In the genomic region with DNA sequence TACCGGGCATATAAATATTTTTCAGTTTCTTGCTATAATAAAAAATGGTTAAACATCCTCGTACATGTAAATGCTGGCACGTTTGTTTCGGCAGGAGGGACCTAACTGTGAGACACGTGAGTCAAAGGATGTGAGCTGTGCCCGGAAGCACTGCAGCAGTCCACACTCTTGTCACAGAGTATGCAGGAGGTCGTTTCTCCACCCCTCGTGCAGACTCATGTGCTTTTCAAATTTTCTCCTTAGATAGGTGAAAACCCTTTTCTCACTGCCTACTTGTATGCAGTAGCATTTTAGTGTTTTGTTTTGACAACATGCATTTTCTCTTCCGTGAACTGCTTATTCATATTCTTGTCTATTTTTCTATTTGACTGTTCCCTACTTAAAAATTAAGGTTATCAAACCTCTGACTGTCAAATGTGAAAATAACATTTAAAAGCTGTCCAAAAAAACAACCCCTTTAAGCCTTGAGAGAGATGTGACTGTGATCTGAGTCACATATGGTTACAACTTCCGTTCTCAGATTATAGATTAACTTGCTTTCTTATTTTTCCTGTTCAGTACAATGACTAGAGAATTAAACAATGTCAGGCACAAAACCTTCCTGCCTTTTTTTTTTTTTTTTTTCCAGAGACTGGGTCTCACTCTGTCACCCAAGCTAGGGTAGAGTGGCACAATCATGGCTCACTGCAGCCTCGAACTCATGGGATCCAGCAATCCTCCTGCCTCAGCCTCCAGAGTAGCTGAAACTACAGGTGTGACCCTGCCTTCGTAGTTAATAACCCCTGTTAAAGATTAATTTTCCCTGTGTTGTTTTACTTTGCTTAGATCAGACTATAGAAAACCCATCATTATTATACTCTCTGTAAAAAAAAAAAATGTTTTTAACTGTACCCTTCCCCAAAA, we compare ENCODE assay signal across 8 cellular contexts. TPM values are rescaled to one million over a fixed set of nuclear protein-coding genes. Genes with fewer than 3 reads are reported as not detected.
DNase-seq lines count a peak whose midpoint lies in the region; ATAC-seq and TF ChIP-seq lines count a peak whose summit lies in the region.

No MANE protein-coding gene starts in this region.

- H3K4me3 ChIP-seq in GM08714 (ENCODE audit: low read length) (peak overlapping the region; percentile 32; the same call in 1 of the 2 replicates), OCI-LY3 (ENCODE audit: low read length) (peak overlapping the region; percentile 49)

- H3K27ac Mint-ChIP-seq in activated naive CD8-positive, alpha-beta T cell treated with anti-CD3 and anti-CD28 coated beads, Interleukin-2, amount 50 U/mL, for 24 hours, result peak overlapping the region; percentile 63

- H3K9ac ChIP-seq in OCI-LY3 (ENCODE audit: low read length), result peak overlapping the region; percentile 40

- H3K4me3 Mint-ChIP-seq in activated naive CD8-positive, alpha-beta T cell treated with anti-CD3 and anti-CD28 coated beads, Interleukin-2, amount 50 U/mL, for 24 hours, result no peak overlapping the region

- DNase-seq in H4 (ENCODE audit: low spot score), result peak; percentile 81
- peak; percentile 8 for DNase-seq in activated naive CD8-positive, alpha-beta T cell treated with anti-CD3 and anti-CD28 coated beads, Interleukin-2, amount 50 U/mL, for 24 hours
- DNase-seq in smooth muscle cell of the brain vasculature (ENCODE audit: low read depth, low spot score), result peak; percentile 17
- no peak for DNase-seq in Kasumi-1 (lab: John Stamatoyannopoulos, UW)
- DNase-seq in cerebellum (ENCODE audit: low spot score), result no peak
- no peak for DNase-seq in NCI-H2196 (lab: John Stamatoyannopoulos, UW; ENCODE audit: unreplicated experiment)

- peaks cover 19% of the 10 kb centered on the region for H3K4me1 Mint-ChIP-seq in activated naive CD8-positive, alpha-beta T cell treated with anti-CD3 and anti-CD28 coated beads, Interleukin-2, amount 50 U/mL, for 24 hours

- ATAC-seq in activated naive CD8-positive, alpha-beta T cell treated with anti-CD3 and anti-CD28 coated beads, Interleukin-2, amount 50 U/mL, for 24 hours, result peak; percentile 93

- no peaks in the 10 kb centered on the region for H3K9me3 ChIP-seq in OCI-LY3 (ENCODE audit: insufficient read depth, low read length)

- H3K9me3 Mint-ChIP-seq in activated naive CD8-positive, alpha-beta T cell treated with anti-CD3 and anti-CD28 coated beads, Interleukin-2, amount 50 U/mL, for 24 hours, result no peaks in the 10 kb centered on the region

- no peak for TF ChIP-seq CTCF in OCI-LY3 (IDR thresholded peaks at IDR 0.05; ENCODE audit: low read depth, low read length)

- H3K27me3 Mint-ChIP-seq in activated naive CD8-positive, alpha-beta T cell treated with anti-CD3 and anti-CD28 coated beads, Interleukin-2, amount 50 U/mL, for 24 hours, result no peaks in the 10 kb centered on the region

- H3K4me2 ChIP-seq in OCI-LY3 (ENCODE audit: low read length), result peak overlapping the region; percentile 58

- H3K36me3 ChIP-seq in OCI-LY3 (replicated peaks; ENCODE audit: low read depth, low read length), result no peaks in the 10 kb centered on the region

- no peaks in the 10 kb centered on the region for H4K20me1 ChIP-seq in OCI-LY3 (ENCODE audit: insufficient read depth, low read length)

- H3K4me1 ChIP-seq in OCI-LY3 (ENCODE audit: low read length), result peaks cover 30% of the 10 kb centered on the region

- peak overlapping the region; percentile 75 for H3K27ac ChIP-seq in OCI-LY3 (ENCODE audit: low read length)

- H3K36me3 Mint-ChIP-seq in activated naive CD8-positive, alpha-beta T cell treated with anti-CD3 and anti-CD28 coated beads, Interleukin-2, amount 50 U/mL, for 24 hours (ENCODE audit: low read depth), result no peaks in the 10 kb centered on the region

- no peaks in the 10 kb centered on the region for H3K79me2 ChIP-seq in OCI-LY3 (ENCODE audit: low read length)

- H2AFZ ChIP-seq in OCI-LY3 (ENCODE audit: low read depth, low read length), result no peak overlapping the region

- H3K27me3 ChIP-seq in OCI-LY3 (ENCODE audit: low read depth, low read length), result no peaks in the 10 kb centered on the region

RNA-seq across cellular contexts. Expression of a gene that starts 45.1 kb away (rescaled TPM):
- 97.4 and 119 TPM in 2 replicates for total RNA-seq in H4 (2014; rRNA removed; shearing (Covaris generic))
- total RNA-seq in cerebellum, result 59.2 TPM

Comparison
In these comparisons a context has a peak if more than half of its experiments do, and no peak if none do; other contexts are left out.
1. DNase-seq: peak in H4 (single experiment), activated naive CD8-positive, alpha-beta T cell treated with anti-CD3 and anti-CD28 coated beads, Interleukin-2, amount 50 U/mL, for 24 hours (single experiment) and smooth muscle cell of the brain vasculature (single experiment); none in Kasumi-1 (0 of 2), cerebellum (single experiment) and NCI-H2196 (single experiment).